Comparison of ENCODE assay signal across 8 cellular contexts in genomic region chr7:85021090-85021704, GRCh38.
DNase-seq lines count a peak whose midpoint lies in the region; ATAC-seq, FAIRE-seq and TF ChIP-seq lines count a peak whose summit lies in the region.
"Had no signal": no experiment of that assay in that cellular context is flagged by ENCODE, and none has a peak within 500 bp of the region (broad histone marks: within the 10 kb centered on the region; RNA-seq: fewer than 3 reads in every experiment).

No MANE protein-coding gene starts in this region.

- intact Hi-C loops in endothelial cell of umbilical vein (cut with micrococcal nuclease), result loop anchor here (1.0 to 10.0 kb wide), 8 partner anchors 319 to 946 kb away; no protein-coding TSS in a partner anchor
- intact Hi-C loops in sigmoid colon (cut with DNase I), result no loop called here
- intact Hi-C loops in gastrocnemius medialis (cut with DNase I; ENCODE audit: low total_unique reads), result loop anchor here (5.0 kb wide), 1 partner anchor 1084 kb away; no protein-coding TSS in a partner anchor

- no peaks in the 10 kb centered on the region for H4K20me1 ChIP-seq in endothelial cell of umbilical vein (replicated peaks; ENCODE audit: control insufficient read depth, extremely low read depth, insufficient read depth, low read length)

- CTCF ChIA-PET in endothelial cell of umbilical vein (lab: Charles Lee), result interaction anchor here (5.2 to 10.6 kb wide), 2 partner anchors 1044 to 1085 kb away, joined by 42 to 302 read pairs; no protein-coding TSS in a partner anchor

- H2AFZ ChIP-seq in endothelial cell of umbilical vein (ENCODE audit: low read depth, low read length), result no peak overlapping the region

- TF ChIP-seq POLR2A in endothelial cell of umbilical vein (IDR thresholded peaks at IDR 0.05; ENCODE audit: low read depth, low read length) (no peak), sigmoid colon (IDR thresholded peaks at IDR 0.05) (no peak), gastrocnemius medialis (IDR thresholded peaks at IDR 0.05) (no peak)

- no peak for ATAC-seq in gastrocnemius medialis

- 69 to 91% methylated on average over 4 of the region's 4 CpGs for WGBS in sigmoid colon, 2 donors

- H3K4me2 ChIP-seq in endothelial cell of umbilical vein (ENCODE audit: insufficient read depth, low read length), result no peak overlapping the region

- FAIRE-seq in endothelial cell of umbilical vein (lab: Jason Lieb, UNC), result peak; percentile 84

- BruUV-seq in endothelial cell of umbilical vein (replicated peaks; lab: Mats Ljungman, UMichigan), result no TSS peak

- POLR2A ChIA-PET in endothelial cell of umbilical vein (lab: Charles Lee), result no interaction called here

- no peaks in the 10 kb centered on the region for H3K79me2 ChIP-seq in endothelial cell of umbilical vein (ENCODE audit: control insufficient read depth, insufficient read depth, low read length)

- DNase-seq in H4 (ENCODE audit: low spot score) (peak; percentile 31), NCI-H460 (ENCODE audit: extremely low read depth, low read depth) (peak; percentile 42), endothelial cell of umbilical vein (ENCODE audit: low read depth, low spot score) (peak; percentile 39), sigmoid colon (no peak), NCI-H146 treated with DMSO at 0.1 percent for 48 hours (lab: John Stamatoyannopoulos, UW; ENCODE audit: unreplicated experiment) (no peak), gastrocnemius medialis (no peak), NCI-H2029 treated with DMSO at 0.1 percent for 48 hours (lab: John Stamatoyannopoulos, UW) (no peak)
- DNase-seq: amygdala had no signal

- no peak for TF ChIP-seq EP300 in sigmoid colon (IDR thresholded peaks at IDR 0.05)

- H3K4me1 ChIP-seq in endothelial cell of umbilical vein (ENCODE audit: control insufficient read depth, extremely low read depth, insufficient read depth, low read length) (peaks cover 12% of the 10 kb centered on the region), sigmoid colon (peaks cover 0 to 7% (median 2%) of the 10 kb centered on the region in 4 donors), gastrocnemius medialis (no peaks in the 10 kb centered on the region)

- H3K9me1 ChIP-seq in endothelial cell of umbilical vein (replicated peaks; ENCODE audit: control insufficient read depth, extremely low read depth, insufficient read depth, low read length), result no peaks in the 10 kb centered on the region

- H3K36me3 ChIP-seq in endothelial cell of umbilical vein (ENCODE audit: control insufficient read depth in 2 of 2, extremely low read depth in 1 of 2, insufficient read depth in 2 of 2, low read length in 2 of 2), result no peaks in the 10 kb centered on the region
- no peaks in the 10 kb centered on the region for H3K36me3 ChIP-seq in sigmoid colon
- H3K36me3 ChIP-seq in gastrocnemius medialis, result no peaks in the 10 kb centered on the region

- H3K9me3 ChIP-seq in endothelial cell of umbilical vein (replicated peaks; ENCODE audit: control insufficient read depth, insufficient read depth, low read length), result no peaks in the 10 kb centered on the region
- H3K9me3 ChIP-seq in sigmoid colon, result no peaks in the 10 kb centered on the region
- H3K9me3 ChIP-seq in gastrocnemius medialis, result no peaks in the 10 kb centered on the region

- H3K27ac ChIP-seq in endothelial cell of umbilical vein (ENCODE audit: insufficient read depth, low read depth, low read length) (no peak overlapping the region), sigmoid colon (no peak overlapping the region), gastrocnemius medialis (no peak overlapping the region)

- H3K4me3 ChIP-seq in endothelial cell of umbilical vein (replicated peaks in 1 of 3; ENCODE audit: insufficient read depth in 1 of 3, low read depth in 1 of 3, low read length in 3 of 3) (no peak overlapping the region), sigmoid colon (no peak overlapping the region), gastrocnemius medialis (no peak overlapping the region)

- no peak overlapping the region for H3K9ac ChIP-seq in endothelial cell of umbilical vein (replicated peaks; ENCODE audit: extremely low read depth, insufficient read depth, low read length)

- H3K27me3 ChIP-seq in endothelial cell of umbilical vein (ENCODE audit: control insufficient read depth in 2 of 2, insufficient read depth in 2 of 2, low read length in 2 of 2), result no peaks in the 10 kb centered on the region
- no peaks in the 10 kb centered on the region for H3K27me3 ChIP-seq in sigmoid colon
- no peaks in the 10 kb centered on the region for H3K27me3 ChIP-seq in gastrocnemius medialis

- peak; percentile 19 to 28 for TF ChIP-seq CTCF in endothelial cell of umbilical vein (IDR thresholded peaks at IDR 0.05; ENCODE audit: extremely low read depth in 1 of 2, insufficient read depth in 1 of 2, low read depth in 1 of 2, low read length in 2 of 2)
- peak; percentile 22 to 62 (median 41) for TF ChIP-seq CTCF in sigmoid colon (IDR thresholded peaks at IDR 0.05)
- TF ChIP-seq CTCF in gastrocnemius medialis (IDR thresholded peaks at IDR 0.05 in 4 of 5, conservative IDR thresholded peaks at IDR 0.05 in 1 of 5), result peak in 1 of 5 experiments; percentile 28

- in situ Hi-C loops in gastrocnemius medialis (cut with MboI; ENCODE audit: low sequenced_read_pairs in 4 of 4), result loop anchor here (5.0 to 25.0 kb wide), 5 partner anchors 526 to 1059 kb away; no protein-coding TSS in a partner anchor

- dilution Hi-C loops in endothelial cell of umbilical vein (cut with MboI; ENCODE audit: extremely low pct_ligation_motif_present, low sequenced_read_pairs), result no loop called here

TF ChIP-seq in endothelial cell of umbilical vein, 7 proteins besides CTCF, POLR2A, EP300 and RAD21:
- no peak for TF ChIP-seq POLR2AphosphoS5 (IDR thresholded peaks at IDR 0.05; ENCODE audit: insufficient read depth, low read depth, low read length)
- no peak for TF ChIP-seq FOS (IDR thresholded peaks at IDR 0.05; ENCODE audit: borderline replicate concordance, insufficient read depth, low read length)
- no peak for TF ChIP-seq JUN (IDR thresholded peaks at IDR 0.05; ENCODE audit: borderline replicate concordance, insufficient read depth, insufficient read length, low read depth)
- TF ChIP-seq GATA2 (IDR thresholded peaks at IDR 0.05; ENCODE audit: insufficient read depth, insufficient read length, low read depth, low read length), result no peak
TF ChIP-seq in endothelial cell of umbilical vein: peak in this region for 0.

Comparison
In these comparisons a context has a peak if more than half of its experiments do, and no peak if none do; other contexts are left out.
1. DNase-seq: peak in H4 (single experiment), NCI-H460 (single experiment) and endothelial cell of umbilical vein (single experiment); none in sigmoid colon (single experiment), NCI-H146 treated with DMSO at 0.1 percent for 48 hours (single experiment), gastrocnemius medialis (0 of 2) and NCI-H2029 treated with DMSO at 0.1 percent for 48 hours (single experiment).